31 cellular contexts compared by ENCODE assay signal in genomic region chr1:11697188-11697892, GRCh38. TPM values are rescaled to one million over a fixed set of nuclear protein-coding genes. Genes with fewer than 3 reads are reported as not detected.
"Had no signal": no experiment of that assay in that cellular context is flagged by ENCODE, and none has a peak within 500 bp of the region (broad histone marks: within the 10 kb centered on the region; RNA-seq: fewer than 3 reads in every experiment).

No MANE protein-coding gene starts in this region.

- H3K9me3 Mint-ChIP-seq: activated CD4-positive, alpha-beta memory T cell treated with anti-CD3 and anti-CD28 coated beads for 36 hours; activated CD4-positive, alpha-beta T cell treated with anti-CD3 and anti-CD28 coated beads, Interleukin-2, amount 10 ng/mL, durations not matched to agents 24 days and 14 days; activated naive CD4-positive, alpha-beta T cell treated with anti-CD3 and anti-CD28 coated beads, Interleukin-2, amount 10 ng/mL, durations not matched to agents 7 days and 5 days; activated naive CD8-positive, alpha-beta T cell treated with anti-CD3 and anti-CD28 coated beads, Interleukin-2, amount 10 ng/mL, durations not matched to agents 7 days and 5 days; activated T-cell treated with anti-CD3 and anti-CD28 coated beads, Interleukin-2, amount 50 U/mL, for 24 hours; stimulated activated effector memory CD8-positive, alpha-beta T cell treated with anti-CD3 and anti-CD28 coated beads, Interleukin-12 subunit alpha, Interleukin-12 subunit beta, amount 100 ng/mL, for 72 hours; stimulated activated naive CD8-positive, alpha-beta T cell treated with anti-CD3 and anti-CD28 coated beads, Interleukin-15, Interleukin-2, amounts not matched to agents 100 ng/mL and 50 ng/mL, for 24 hours; type B pancreatic cell had no signal

- H3K9me3 ChIP-seq: ascending aorta, colonic mucosa, gastroesophageal sphincter, psoas muscle, sigmoid colon, uterus had no signal

- H3K4me3 Mint-ChIP-seq: activated CD4-positive, alpha-beta memory T cell treated with anti-CD3 and anti-CD28 coated beads for 36 hours; activated CD4-positive, alpha-beta T cell treated with anti-CD3 and anti-CD28 coated beads, Interleukin-2, amount 10 ng/mL, durations not matched to agents 24 days and 14 days; activated naive CD4-positive, alpha-beta T cell treated with anti-CD3 and anti-CD28 coated beads, Interleukin-2, amount 10 ng/mL, durations not matched to agents 7 days and 5 days; activated naive CD8-positive, alpha-beta T cell treated with anti-CD3 and anti-CD28 coated beads, Interleukin-2, amount 10 ng/mL, durations not matched to agents 7 days and 5 days; activated T-cell treated with anti-CD3 and anti-CD28 coated beads, Interleukin-2, amount 50 U/mL, for 24 hours; naive thymus-derived CD4-positive, alpha-beta T cell; stimulated activated effector memory CD8-positive, alpha-beta T cell treated with anti-CD3 and anti-CD28 coated beads, Interleukin-12 subunit alpha, Interleukin-12 subunit beta, amount 100 ng/mL, for 72 hours; stimulated activated naive CD8-positive, alpha-beta T cell treated with anti-CD3 and anti-CD28 coated beads, Interleukin-15, Interleukin-2, amounts not matched to agents 100 ng/mL and 50 ng/mL, for 24 hours; type B pancreatic cell had no signal

- H3K79me2 ChIP-seq: parathyroid adenoma had no signal

- H3K27ac ChIP-seq: ascending aorta, colonic mucosa, gastroesophageal sphincter, parathyroid adenoma, psoas muscle, sigmoid colon, uterus, WERI-Rb-1 had no signal

- DNase-seq: activated CD4-positive, alpha-beta memory T cell treated with anti-CD3 and anti-CD28 coated beads for 36 hours; activated CD4-positive, alpha-beta T cell treated with anti-CD3 and anti-CD28 coated beads, Interleukin-2, amount 10 ng/mL, durations not matched to agents 24 days and 14 days; activated CD4-positive, CD25-positive, alpha-beta regulatory T cell treated with anti-CD3 and anti-CD28 coated beads, Interleukin-2, amount 50 U/mL, for 72 hours; activated CD8-positive, alpha-beta memory T cell treated with anti-CD3 and anti-CD28 coated beads, Interleukin-2, amount 50 U/mL, for 4 hours; activated gamma-delta T cell; activated naive CD4-positive, alpha-beta T cell treated with anti-CD3 and anti-CD28 coated beads, Interleukin-2, amount 10 ng/mL, durations not matched to agents 7 days and 5 days; activated naive CD8-positive, alpha-beta T cell treated with anti-CD3 and anti-CD28 coated beads, Interleukin-2, amount 10 ng/mL, durations not matched to agents 7 days and 5 days; activated T-cell treated with anti-CD3 and anti-CD28 coated beads, Interleukin-2, amount 50 U/mL, for 24 hours; colonic mucosa; effector CD8-positive, alpha-beta T cell; head of caudate nucleus; hippocampal formation; kidney; midbrain; naive thymus-derived CD4-positive, alpha-beta T cell; nucleus accumbens; psoas muscle; sigmoid colon; small intestine; stimulated activated CD4-positive, alpha-beta T cell treated with anti-CD3 and anti-CD28 coated beads, Interleukin-4, amount 100 ng/mL, for 24 hours; substantia nigra; uterus; WERI-Rb-1 had no signal

- ATAC-seq: gastroesophageal sphincter; naive thymus-derived CD4-positive, alpha-beta T cell; psoas muscle; stimulated activated effector memory CD8-positive, alpha-beta T cell treated with anti-CD3 and anti-CD28 coated beads, Interleukin-12 subunit alpha, Interleukin-12 subunit beta, amount 100 ng/mL, for 72 hours had no signal

- H2AFZ ChIP-seq: parathyroid adenoma had no signal

- H3K36me3 Mint-ChIP-seq: activated CD4-positive, alpha-beta memory T cell treated with anti-CD3 and anti-CD28 coated beads for 36 hours; activated naive CD4-positive, alpha-beta T cell treated with anti-CD3 and anti-CD28 coated beads, Interleukin-2, amount 10 ng/mL, durations not matched to agents 7 days and 5 days; stimulated activated effector memory CD8-positive, alpha-beta T cell treated with anti-CD3 and anti-CD28 coated beads, Interleukin-12 subunit alpha, Interleukin-12 subunit beta, amount 100 ng/mL, for 72 hours; type B pancreatic cell had no signal

- H3K27ac Mint-ChIP-seq: activated CD4-positive, alpha-beta memory T cell treated with anti-CD3 and anti-CD28 coated beads for 36 hours; activated CD4-positive, alpha-beta T cell treated with anti-CD3 and anti-CD28 coated beads, Interleukin-2, amount 10 ng/mL, durations not matched to agents 24 days and 14 days; activated naive CD4-positive, alpha-beta T cell treated with anti-CD3 and anti-CD28 coated beads, Interleukin-2, amount 10 ng/mL, durations not matched to agents 7 days and 5 days; activated naive CD8-positive, alpha-beta T cell treated with anti-CD3 and anti-CD28 coated beads, Interleukin-2, amount 10 ng/mL, durations not matched to agents 7 days and 5 days; activated T-cell treated with anti-CD3 and anti-CD28 coated beads, Interleukin-2, amount 50 U/mL, for 24 hours; stimulated activated effector memory CD8-positive, alpha-beta T cell treated with anti-CD3 and anti-CD28 coated beads, Interleukin-12 subunit alpha, Interleukin-12 subunit beta, amount 100 ng/mL, for 72 hours; stimulated activated naive CD8-positive, alpha-beta T cell treated with anti-CD3 and anti-CD28 coated beads, Interleukin-15, Interleukin-2, amounts not matched to agents 100 ng/mL and 50 ng/mL, for 24 hours; type B pancreatic cell had no signal

- H3K36me3 ChIP-seq: ascending aorta, colonic mucosa, gastroesophageal sphincter, sigmoid colon, uterus, WERI-Rb-1 had no signal

- FAIRE-seq: kidney, small intestine, TTC549 had no signal

- H3K4me3 ChIP-seq: ascending aorta, colonic mucosa, gastroesophageal sphincter, psoas muscle, sigmoid colon, uterus had no signal

- H3K4me1 ChIP-seq: colonic mucosa, parathyroid adenoma, uterus had no signal

RNA-seq across cellular contexts. Expression of gene DRAXIN, which starts 5.8 kb away (rescaled TPM):
- total RNA-seq: activated CD4-positive, alpha-beta T cell treated with anti-CD3 and anti-CD28 coated beads, Interleukin-2, amount 10 ng/mL, durations not matched to agents 24 days and 14 days; fibroblast of villous mesenchyme had no signal
